9 cellular contexts compared by ENCODE assay signal in the genomic region with DNA sequence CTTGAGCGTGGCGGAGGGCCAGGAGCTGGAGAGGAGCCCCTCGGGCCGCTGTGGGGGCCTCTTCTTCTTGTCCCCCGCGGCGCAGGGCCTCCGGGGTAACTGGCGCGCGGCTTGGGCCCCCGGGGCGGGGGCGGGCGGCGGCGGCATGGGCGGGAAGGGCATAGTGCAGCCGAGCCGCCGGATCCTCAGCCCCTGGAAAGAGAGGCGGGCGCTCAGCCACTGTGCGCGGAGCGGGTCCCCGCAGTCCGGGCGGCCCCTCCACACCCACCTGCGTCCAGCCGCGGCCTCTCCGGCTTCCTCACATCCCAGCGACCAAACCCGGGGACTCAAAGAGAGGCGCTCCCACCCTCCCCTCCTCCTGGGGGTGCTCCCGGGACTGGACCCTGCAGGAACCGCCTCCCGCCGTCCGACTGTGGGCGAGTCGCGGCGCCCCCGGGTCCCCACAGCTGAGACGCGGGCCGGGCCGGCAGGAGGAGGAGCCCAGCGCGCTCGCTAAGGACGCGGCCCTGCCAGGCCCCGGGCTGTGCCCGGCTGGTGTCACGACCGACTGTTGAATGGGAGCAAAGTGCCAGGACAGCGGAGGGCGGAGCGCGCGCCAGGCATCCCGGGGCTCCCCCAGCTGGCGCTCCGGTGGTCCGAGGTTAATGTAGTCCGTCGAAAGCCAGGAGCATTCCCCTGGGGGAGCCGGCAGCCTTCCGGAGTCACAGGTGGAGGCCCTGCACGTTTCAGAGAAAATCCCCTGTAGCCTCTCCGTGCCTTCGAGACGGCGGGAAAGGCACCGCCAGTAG. TPM values are rescaled to one million over a fixed set of nuclear protein-coding genes. Genes with fewer than 3 reads are reported as not detected.
DNase-seq lines count a peak whose midpoint lies in the region; ATAC-seq, FAIRE-seq and TF ChIP-seq lines count a peak whose summit lies in the region.
"Had no signal": no experiment of that assay in that cellular context is flagged by ENCODE, and none has a peak within 500 bp of the region (broad histone marks: within the 10 kb centered on the region; RNA-seq: fewer than 3 reads in every experiment).

A gene with protein sequence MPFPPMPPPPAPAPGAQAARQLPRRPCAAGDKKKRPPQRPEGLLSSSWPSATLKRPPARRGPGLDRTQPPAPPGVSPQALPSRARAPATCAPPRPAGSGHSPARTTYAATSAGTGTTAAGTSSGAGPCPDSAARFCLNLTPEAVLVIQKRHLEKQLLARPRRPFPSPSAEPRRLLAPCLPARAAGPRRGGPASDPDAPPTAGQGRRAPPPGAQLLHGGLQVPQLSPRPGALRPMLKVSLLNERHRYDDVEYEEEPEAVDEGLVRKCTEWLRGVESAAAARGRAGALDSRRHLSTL (minus strand): TSS at position 412 of the 788 bp plus-strand sequence. CDS start 250 bp downstream, at position 162.

- H3K4me3 ChIP-seq in A673 (ENCODE audit: low read depth, low read length, poor library complexity, severe bottlenecking), result peak within 1 kb of the TSS; percentile 43
- H3K4me3 ChIP-seq in rectal smooth muscle tissue (ENCODE audit: low read length), result peak within 1 kb of the TSS; percentile 53

- FAIRE-seq in urothelium cell line (lab: Jason Lieb, UNC), result no peak

- H3K4me1 Mint-ChIP-seq in activated CD4-positive, alpha-beta memory T cell treated with anti-CD3 and anti-CD28 coated beads for 36 hours (ENCODE audit: low read depth), result no peaks in the 10 kb centered on the region

- peak within 1 kb of the TSS; percentile 48 for H3K4me3 Mint-ChIP-seq in activated CD4-positive, alpha-beta memory T cell treated with anti-CD3 and anti-CD28 coated beads for 36 hours

- no peaks in the 10 kb centered on the region for H3K9me3 Mint-ChIP-seq in activated CD4-positive, alpha-beta memory T cell treated with anti-CD3 and anti-CD28 coated beads for 36 hours

- H3K36me3 ChIP-seq in A673 (ENCODE audit: insufficient read depth, low read length, poor library complexity, severe bottlenecking), result no peaks in the 10 kb centered on the region
- no peaks in the 10 kb centered on the region for H3K36me3 ChIP-seq in rectal smooth muscle tissue (ENCODE audit: control insufficient read depth, insufficient read depth, low read length)

- TF ChIP-seq CTCF in A673 (conservative IDR thresholded peaks at IDR 0.05; ENCODE audit: low read depth, low read length), result no peak

- no peaks in the 10 kb centered on the region for H3K9me3 ChIP-seq in A673 (ENCODE audit: low read depth, low read length, poor library complexity, severe bottlenecking)

- CTCF ChIA-PET in A673 (lab: Charles Lee), result no interaction called here
- CTCF ChIA-PET in activated CD4-positive, alpha-beta memory T cell treated with anti-CD3 and anti-CD28 coated beads for 36 hours (lab: Charles Lee), result interaction anchor here (1.6 to 6.3 kb wide), 3 partner anchors 11 to 92 kb away, joined by 4 to 80 read pairs (median 10); no protein-coding TSS in a partner anchor

- H3K27ac ChIP-seq in A673 (ENCODE audit: low read depth, low read length, poor library complexity, severe bottlenecking), result no peak within 1 kb of the TSS
- H3K27ac ChIP-seq in rectal smooth muscle tissue (ENCODE audit: low read depth, low read length), result no peak within 1 kb of the TSS

- no peaks in the 10 kb centered on the region for H3K4me1 ChIP-seq in A673 (ENCODE audit: insufficient read depth, low read length, poor library complexity, severe bottlenecking)
- no peaks in the 10 kb centered on the region for H3K4me1 ChIP-seq in rectal smooth muscle tissue (ENCODE audit: control insufficient read depth, insufficient read depth, low read length)

- peaks cover 38% of the 10 kb centered on the region for H3K27me3 Mint-ChIP-seq in activated CD4-positive, alpha-beta memory T cell treated with anti-CD3 and anti-CD28 coated beads for 36 hours

- H3K27me3 ChIP-seq in A673 (replicated peaks; ENCODE audit: insufficient read depth, low read depth, low read length, poor library complexity) (peaks cover 62% of the 10 kb centered on the region), rectal smooth muscle tissue (ENCODE audit: control insufficient read depth, insufficient read depth, low read length) (peaks cover 13% of the 10 kb centered on the region)

- intact Hi-C loops in A673 (cut with micrococcal nuclease; ENCODE audit: unreplicated experiment), result no loop called here
- intact Hi-C loops in activated CD4-positive, alpha-beta memory T cell treated with anti-CD3 and anti-CD28 coated beads for 36 hours (cut with micrococcal nuclease), result loop anchor here (10.0 kb wide), 1 partner anchor 317 kb away; a partner anchor contains a TSS
- intact Hi-C loops in left ventricle myocardium superior (cut with micrococcal nuclease), result no loop called here

- ATAC-seq in GM18508 (IDR thresholded peaks at IDR 0.05; ENCODE audit: insufficient read depth, unreplicated experiment), result peak; percentile 29
- peak; percentile 48 for ATAC-seq in HG03095 (IDR thresholded peaks at IDR 0.05; ENCODE audit: unreplicated experiment)
- ATAC-seq in left ventricle myocardium superior, result peak; percentile 81

- POLR2A ChIA-PET in A673 (lab: Charles Lee; ENCODE audit: low non-redundant PET), result no interaction called here
- POLR2A ChIA-PET in activated CD4-positive, alpha-beta memory T cell treated with anti-CD3 and anti-CD28 coated beads for 36 hours (lab: Charles Lee), result no interaction called here

- no TSS peak for BruUV-seq in A673 (replicated peaks; lab: Mats Ljungman, UMichigan)

- H3K27ac Mint-ChIP-seq in activated CD4-positive, alpha-beta memory T cell treated with anti-CD3 and anti-CD28 coated beads for 36 hours, result no peak within 1 kb of the TSS

- H3K9ac ChIP-seq in rectal smooth muscle tissue (ENCODE audit: low read length), result no peak within 1 kb of the TSS

- DNase-seq in A673 (ENCODE audit: low spot score) (no peak), left ventricle myocardium superior (peak; percentile 45), AML-193 (lab: John Stamatoyannopoulos, UW) (no peak), urothelium cell line (ENCODE audit: low spot score) (no peak)
- DNase-seq in activated CD4-positive, alpha-beta memory T cell treated with anti-CD3 and anti-CD28 coated beads for 36 hours, result no peak

- H3K36me3 Mint-ChIP-seq in activated CD4-positive, alpha-beta memory T cell treated with anti-CD3 and anti-CD28 coated beads for 36 hours, result no peaks in the 10 kb centered on the region

RNA-seq across cellular contexts. Expression of the gene that starts here (rescaled TPM):
- total RNA-seq in A673 (2021) (0.17 and 0.50 TPM in 2 replicates), left ventricle myocardium superior (not detected)
- under 1 TPM in 1 of 2 experiments, not detected in 1; 0.17 TPM for total RNA-seq in activated CD4-positive, alpha-beta memory T cell treated with anti-CD3 and anti-CD28 coated beads for 36 hours
- total RNA-seq: glomerular endothelial cell had no signal

Comparison
In these comparisons a context has a peak if more than half of its experiments do, and no peak if none do; other contexts are left out.
1. Peak in DNase-seq and ATAC-seq in left ventricle myocardium superior; RNA of the gene not detected or under 1 TPM.
2. ATAC-seq: peak in every context shown above with its lines; median percentile 81 in left ventricle myocardium superior; 48 in HG03095; 29 in GM18508.